Comparison of ENCODE assay signal across 9 cellular contexts in genomic region chr19:18191640-18192062, GRCh38. TPM values are rescaled to one million over a fixed set of nuclear protein-coding genes. Genes with fewer than 3 reads are reported as not detected.
A peak's percentile ranks its signal among the peaks of the same experiment; 100 is the strongest.
DNase-seq lines count a peak whose midpoint lies in the region; ATAC-seq and TF ChIP-seq lines count a peak whose summit lies in the region.
"Had no signal": no experiment of that assay in that cellular context is flagged by ENCODE, and none has a peak within 500 bp of the region (broad histone marks: within the 10 kb centered on the region; RNA-seq: fewer than 3 reads in every experiment).

No MANE protein-coding gene starts in this region.

- DNase-seq in right atrium auricular region (ENCODE audit: low spot score) (no peak), left cardiac atrium (no peak), brain microvascular endothelial cell (no peak), vagina (ENCODE audit: extremely low spot score in 2 of 2) (no peak), C1 segment of cervical spinal cord (lab: John Stamatoyannopoulos, UW) (no peak)
- DNase-seq: activated CD8-positive, alpha-beta memory T cell treated with anti-CD3 and anti-CD28 coated beads, Interleukin-2, amount 50 U/mL, for 4 hours had no signal

- H3K36me3 ChIP-seq in right atrium auricular region (peaks cover 16% of the 10 kb centered on the region), brain microvascular endothelial cell (replicated peaks) (peaks cover 7% of the 10 kb centered on the region), mucosa of rectum (ENCODE audit: control insufficient read depth in 2 of 2, insufficient read depth in 2 of 2, low read length in 2 of 2) (peaks cover 2 to 7% of the 10 kb centered on the region in 2 donors), vagina (peaks cover 0 to 6% of the 10 kb centered on the region in 2 donors)

- intact Hi-C loops in left cardiac atrium (cut with DNase I) (no loop called here), vagina (cut with DNase I) (no loop called here)

- H3K9ac ChIP-seq in mucosa of rectum (ENCODE audit: low read depth in 1 of 2, low read length in 2 of 2): peak overlapping the region; percentile 63 to 81

- TF ChIP-seq CTCF in right atrium auricular region (IDR thresholded peaks at IDR 0.05): no peak
- TF ChIP-seq CTCF in brain microvascular endothelial cell (IDR thresholded peaks at IDR 0.05; ENCODE audit: low read depth, low read length, missing control alignments): no peak
- TF ChIP-seq CTCF in vagina (IDR thresholded peaks at IDR 0.05): peak in 1 of 3 experiments; percentile 31

- H3K27me3 ChIP-seq in right atrium auricular region: no peaks in the 10 kb centered on the region
- no peaks in the 10 kb centered on the region for H3K27me3 ChIP-seq in brain microvascular endothelial cell (replicated peaks)
- no peaks in the 10 kb centered on the region for H3K27me3 ChIP-seq in mucosa of rectum (ENCODE audit: control insufficient read depth in 2 of 2, insufficient read depth in 2 of 2, low read length in 2 of 2)
- H3K27me3 ChIP-seq in vagina: no peaks in the 10 kb centered on the region

- H3K9me3 ChIP-seq in right atrium auricular region (no peaks in the 10 kb centered on the region), mucosa of rectum (ENCODE audit: control insufficient read depth in 2 of 2, low read length in 2 of 2) (no peaks in the 10 kb centered on the region), vagina (no peaks in the 10 kb centered on the region)

- H3K4me1 ChIP-seq in right atrium auricular region (peaks cover 0 to 22% of the 10 kb centered on the region in 2 donors), mucosa of rectum (ENCODE audit: control insufficient read depth in 2 of 2, insufficient read depth in 2 of 2, low read length in 2 of 2) (peaks cover 13 to 14% of the 10 kb centered on the region in 2 donors), vagina (peaks cover 25% of the 10 kb centered on the region)

- ATAC-seq in left cardiac atrium (no peak), HG02571 (IDR thresholded peaks at IDR 0.05; ENCODE audit: unreplicated experiment) (no peak), HG02588 (IDR thresholded peaks at IDR 0.05; ENCODE audit: unreplicated experiment) (no peak)

- no peak for TF ChIP-seq POLR2A in vagina (IDR thresholded peaks at IDR 0.05)

- H3K27ac ChIP-seq in right atrium auricular region (peak overlapping the region; percentile 93 to 98), brain microvascular endothelial cell (peak overlapping the region; percentile 81), mucosa of rectum (ENCODE audit: low read depth in 2 of 2, low read length in 2 of 2) (peak overlapping the region; percentile 89 to 94), vagina (peak overlapping the region; percentile 98)

- in situ Hi-C loops in brain microvascular endothelial cell (cut with HindIII; ENCODE audit: low pct_ligation_motif_present, low sequenced_read_pairs): no loop called here

- peak overlapping the region; percentile 44 to 59 for H3K4me3 ChIP-seq in right atrium auricular region
- peak overlapping the region; percentile 57 for H3K4me3 ChIP-seq in brain microvascular endothelial cell (ENCODE audit: low read depth, low read length)
- peak overlapping the region; percentile 67 to 88 for H3K4me3 ChIP-seq in mucosa of rectum (ENCODE audit: low read length in 2 of 2)
- peak overlapping the region; percentile 59 to 96 for H3K4me3 ChIP-seq in vagina

RNA-seq across cellular contexts. Expression of gene MPV17L2, which starts 1.4 kb away (rescaled TPM):
- 10 to 100 TPM; 28.3 to 40.8 TPM for total RNA-seq in right atrium auricular region
- 10 to 100 TPM in 1 of 2 donors, 1 to 10 TPM in 1; 8.7 to 13.4 TPM for total RNA-seq in left cardiac atrium
- 10.3 TPM for total RNA-seq in vagina

RNA-seq across cellular contexts. Expression of gene RAB3A, which starts 12.2 kb away (rescaled TPM):
- total RNA-seq in right atrium auricular region (10 to 100 TPM in 1 of 2 donors, 1 to 10 TPM in 1; 8.6 to 27.0 TPM), left cardiac atrium (10 to 100 TPM; 23.8 to 29.2 TPM), vagina (5.6 TPM)

RNA-seq across cellular contexts. Expression of gene IFI30, which starts 18.0 kb away (rescaled TPM):
- total RNA-seq in right atrium auricular region (10 to 100 TPM in 1 of 2 donors, 1 to 10 TPM in 1; 8.1 to 43.2 TPM), left cardiac atrium (10 to 100 TPM; 43.7 to 68.9 TPM), vagina (43.7 TPM)

RNA-seq across cellular contexts. Expression of gene PDE4C, which starts 34.6 kb away (rescaled TPM):
- total RNA-seq in right atrium auricular region: 1 to 10 TPM in 1 of 2 donors, not detected in 1; 1.4 TPM
- under 1 TPM in 1 of 2 donors, not detected in 1; 0.55 TPM for total RNA-seq in left cardiac atrium
- 0.98 TPM for total RNA-seq in vagina

RNA-seq across cellular contexts. Expression of gene PIK3R2, which starts 38.7 kb away (rescaled TPM):
- total RNA-seq in right atrium auricular region (10 to 100 TPM; 18.7 to 19.0 TPM), left cardiac atrium (10 to 100 TPM; 22.1 to 24.5 TPM), vagina (24.8 TPM)
